ENCODE assay signal across 14 cellular contexts in the genomic region with DNA sequence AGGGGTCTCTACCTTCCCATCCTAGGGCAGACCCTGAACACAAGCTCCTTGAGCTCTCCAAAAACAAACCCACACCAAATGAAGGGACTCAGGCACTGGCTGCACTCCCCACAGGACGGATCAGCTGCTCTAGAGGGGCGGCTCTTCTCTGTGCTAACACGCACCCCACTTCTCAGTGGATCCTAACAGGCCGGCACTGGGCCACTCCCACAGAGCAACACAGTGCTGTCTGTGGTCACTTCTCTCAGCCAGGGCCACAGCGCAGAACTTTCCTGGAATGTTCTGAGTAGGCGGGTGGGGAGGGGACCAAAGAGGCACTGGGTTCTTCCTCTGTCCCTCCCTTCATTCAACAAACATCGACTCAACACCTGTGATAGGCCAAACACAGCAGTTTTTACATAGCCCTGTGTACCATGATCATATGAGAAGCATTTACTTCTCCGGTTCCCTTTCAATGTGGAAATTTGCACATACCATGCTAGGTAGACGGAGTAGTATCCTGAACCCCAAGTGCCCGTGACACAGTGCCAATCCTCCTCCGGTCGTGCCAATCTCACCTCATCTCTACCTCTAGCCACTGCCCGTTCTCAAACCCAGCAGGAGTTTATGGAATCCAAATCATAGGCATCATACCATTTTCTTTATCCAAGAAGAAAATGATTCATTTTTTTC.
DNase-seq lines count a peak whose midpoint lies in the region; ATAC-seq and TF ChIP-seq lines count a peak whose summit lies in the region.
"Had no signal": no experiment of that assay in that cellular context is flagged by ENCODE, and none has a peak within 500 bp of the region (broad histone marks: within the 10 kb centered on the region; RNA-seq: fewer than 3 reads in every experiment).

No MANE protein-coding gene starts in this region.

- H3K9ac ChIP-seq in stomach smooth muscle (ENCODE audit: low read length in 2 of 2): no peak overlapping the region

- peaks cover 49% of the 10 kb centered on the region for H3K36me3 Mint-ChIP-seq in CD4-positive, alpha-beta T cell (ENCODE audit: low read depth)
- H3K36me3 Mint-ChIP-seq in WTC11: peaks cover 78% of the 10 kb centered on the region
- peaks cover 0 to 23% (median 0%) of the 10 kb centered on the region in 3 donors for H3K36me3 Mint-ChIP-seq in naive thymus-derived CD8-positive, alpha-beta T cell

- no peaks in the 10 kb centered on the region for H3K27me3 ChIP-seq in CD4-positive, alpha-beta T cell (ENCODE audit: control insufficient read depth, insufficient read depth, low read length)
- H3K27me3 ChIP-seq in left lung (no peaks in the 10 kb centered on the region), stomach smooth muscle (ENCODE audit: control insufficient read depth in 1 of 2, insufficient read depth in 2 of 2, low read length in 2 of 2) (no peaks in the 10 kb centered on the region)
- H3K27me3 ChIP-seq: cardiac muscle cell had no signal

- no peak overlapping the region for H3K4me3 Mint-ChIP-seq in CD4-positive, alpha-beta T cell
- H3K4me3 Mint-ChIP-seq in WTC11: no peak overlapping the region
- H3K4me3 Mint-ChIP-seq in naive thymus-derived CD8-positive, alpha-beta T cell: no peak overlapping the region

- peak overlapping the region; percentile 60 for H3K27ac Mint-ChIP-seq in CD4-positive, alpha-beta T cell
- H3K27ac Mint-ChIP-seq in WTC11: peak overlapping the region; percentile 77
- peak overlapping the region in 2 of 10 donors; percentile 19 to 27 for H3K27ac Mint-ChIP-seq in naive thymus-derived CD8-positive, alpha-beta T cell

- DNase-seq in CD4-positive, alpha-beta T cell: no peak
- DNase-seq in WTC11 (ENCODE audit: low spot score) (no peak), left lung (peak in 1 of 2 donors; percentile 42), putamen (ENCODE audit: low spot score) (no peak), RKO (ENCODE audit: low spot score) (no peak)
- DNase-seq in naive thymus-derived CD8-positive, alpha-beta T cell: no peak
- DNase-seq: activated CD4-positive, alpha-beta T cell treated with anti-CD3 and anti-CD28 coated beads, Interleukin-2, amount 50 U/mL, for 48 hours; activated effector memory CD4-positive, alpha-beta T cell treated with anti-CD3 and anti-CD28 coated beads, Interleukin-2, amount 50 U/mL, for 16 hours; GDM1; NCI-H1417 treated with DMSO at 0.1 percent for 48 hours; NCI-H510A; occipital lobe had no signal

- no peak for TF ChIP-seq CTCF in CD4-positive, alpha-beta T cell (IDR thresholded peaks at IDR 0.05)
- no peak for TF ChIP-seq CTCF in WTC11 (IDR thresholded peaks at IDR 0.05)
- TF ChIP-seq CTCF in left lung (IDR thresholded peaks at IDR 0.05): no peak

- H3K36me3 ChIP-seq in left lung (peaks cover 0 to 64% of the 10 kb centered on the region in 2 donors), stomach smooth muscle (ENCODE audit: control insufficient read depth in 2 of 2, insufficient read depth in 2 of 2, low read length in 2 of 2) (peaks cover 25 to 27% of the 10 kb centered on the region in 2 donors)

- POLR2A ChIA-PET in CD4-positive, alpha-beta T cell (lab: Charles Lee): no interaction called here
- POLR2A ChIA-PET in WTC11 (lab: Charles Lee): interaction anchor here (1.0 kb wide), 1 partner anchor 101 kb away, joined by 3 read pairs; no protein-coding TSS in a partner anchor
- POLR2A ChIA-PET in naive thymus-derived CD8-positive, alpha-beta T cell (lab: Charles Lee): no interaction called here

- no peaks in the 10 kb centered on the region for H3K4me1 Mint-ChIP-seq in CD4-positive, alpha-beta T cell (ENCODE audit: low read depth)
- peaks cover 29% of the 10 kb centered on the region for H3K4me1 Mint-ChIP-seq in WTC11
- H3K4me1 Mint-ChIP-seq in naive thymus-derived CD8-positive, alpha-beta T cell: peaks cover 0 to 2% (median 0%) of the 10 kb centered on the region in 4 donors

- H3K27me3 Mint-ChIP-seq in CD4-positive, alpha-beta T cell: no peaks in the 10 kb centered on the region
- H3K27me3 Mint-ChIP-seq in WTC11 (ENCODE audit: low read depth): no peaks in the 10 kb centered on the region
- H3K27me3 Mint-ChIP-seq in naive thymus-derived CD8-positive, alpha-beta T cell: peaks cover 0 to 2% (median 0%) of the 10 kb centered on the region in 5 donors

- CTCF ChIA-PET in CD4-positive, alpha-beta T cell (lab: Charles Lee): interaction anchor here (1.8 kb wide), 1 partner anchor 24 kb away, joined by 4 read pairs; no protein-coding TSS in a partner anchor
- CTCF ChIA-PET in WTC11 (lab: Charles Lee): interaction anchor here (0.6 to 3.5 kb wide), 4 partner anchors 25 to 420 kb away, joined by 3 to 13 read pairs (median 6); no protein-coding TSS in a partner anchor

- intact Hi-C loops in CD4-positive, alpha-beta T cell (cut with DNase I, micrococcal nuclease): no loop called here
- intact Hi-C loops in left lung (cut with DNase I): loop anchor here in 1 of 2 donors (10.0 kb wide), 1 partner anchor 412 kb away; no protein-coding TSS in a partner anchor

- H3K4me1 ChIP-seq in left lung (no peaks in the 10 kb centered on the region), stomach smooth muscle (ENCODE audit: control insufficient read depth, insufficient read depth, low read length) (peaks cover 93% of the 10 kb centered on the region)

- H3K4me3 ChIP-seq in left lung (no peak overlapping the region), stomach smooth muscle (ENCODE audit: low read length in 2 of 2) (no peak overlapping the region)
- H3K4me3 ChIP-seq: cardiac muscle cell had no signal

- H3K9me3 ChIP-seq in CD4-positive, alpha-beta T cell (ENCODE audit: control insufficient read depth, low read length): no peaks in the 10 kb centered on the region
- H3K9me3 ChIP-seq in left lung: no peaks in the 10 kb centered on the region
- H3K9me3 ChIP-seq in stomach smooth muscle (ENCODE audit: control insufficient read depth in 2 of 2, low read length in 2 of 2): no peaks in the 10 kb centered on the region

- ATAC-seq in CD4-positive, alpha-beta T cell (ENCODE audit: poor library complexity): no peak
- ATAC-seq in WTC11: no peak
- ATAC-seq in left lung: peak; percentile 20
- no peak for ATAC-seq in naive thymus-derived CD8-positive, alpha-beta T cell

- no peak overlapping the region for H3K27ac ChIP-seq in CD4-positive, alpha-beta T cell (ENCODE audit: low read depth, low read length)
- H3K27ac ChIP-seq in left lung (no peak overlapping the region), stomach smooth muscle (ENCODE audit: low read length) (peak overlapping the region; percentile 81)
- H3K27ac ChIP-seq: cardiac muscle cell had no signal

- H3K9me3 Mint-ChIP-seq in CD4-positive, alpha-beta T cell: no peaks in the 10 kb centered on the region
- no peaks in the 10 kb centered on the region for H3K9me3 Mint-ChIP-seq in WTC11
- H3K9me3 Mint-ChIP-seq in naive thymus-derived CD8-positive, alpha-beta T cell: no peaks in the 10 kb centered on the region

TF ChIP-seq in WTC11, 78 proteins besides CTCF, POLR2A, EP300 and RAD21:
- TF ChIP-seq, protein P1, sequence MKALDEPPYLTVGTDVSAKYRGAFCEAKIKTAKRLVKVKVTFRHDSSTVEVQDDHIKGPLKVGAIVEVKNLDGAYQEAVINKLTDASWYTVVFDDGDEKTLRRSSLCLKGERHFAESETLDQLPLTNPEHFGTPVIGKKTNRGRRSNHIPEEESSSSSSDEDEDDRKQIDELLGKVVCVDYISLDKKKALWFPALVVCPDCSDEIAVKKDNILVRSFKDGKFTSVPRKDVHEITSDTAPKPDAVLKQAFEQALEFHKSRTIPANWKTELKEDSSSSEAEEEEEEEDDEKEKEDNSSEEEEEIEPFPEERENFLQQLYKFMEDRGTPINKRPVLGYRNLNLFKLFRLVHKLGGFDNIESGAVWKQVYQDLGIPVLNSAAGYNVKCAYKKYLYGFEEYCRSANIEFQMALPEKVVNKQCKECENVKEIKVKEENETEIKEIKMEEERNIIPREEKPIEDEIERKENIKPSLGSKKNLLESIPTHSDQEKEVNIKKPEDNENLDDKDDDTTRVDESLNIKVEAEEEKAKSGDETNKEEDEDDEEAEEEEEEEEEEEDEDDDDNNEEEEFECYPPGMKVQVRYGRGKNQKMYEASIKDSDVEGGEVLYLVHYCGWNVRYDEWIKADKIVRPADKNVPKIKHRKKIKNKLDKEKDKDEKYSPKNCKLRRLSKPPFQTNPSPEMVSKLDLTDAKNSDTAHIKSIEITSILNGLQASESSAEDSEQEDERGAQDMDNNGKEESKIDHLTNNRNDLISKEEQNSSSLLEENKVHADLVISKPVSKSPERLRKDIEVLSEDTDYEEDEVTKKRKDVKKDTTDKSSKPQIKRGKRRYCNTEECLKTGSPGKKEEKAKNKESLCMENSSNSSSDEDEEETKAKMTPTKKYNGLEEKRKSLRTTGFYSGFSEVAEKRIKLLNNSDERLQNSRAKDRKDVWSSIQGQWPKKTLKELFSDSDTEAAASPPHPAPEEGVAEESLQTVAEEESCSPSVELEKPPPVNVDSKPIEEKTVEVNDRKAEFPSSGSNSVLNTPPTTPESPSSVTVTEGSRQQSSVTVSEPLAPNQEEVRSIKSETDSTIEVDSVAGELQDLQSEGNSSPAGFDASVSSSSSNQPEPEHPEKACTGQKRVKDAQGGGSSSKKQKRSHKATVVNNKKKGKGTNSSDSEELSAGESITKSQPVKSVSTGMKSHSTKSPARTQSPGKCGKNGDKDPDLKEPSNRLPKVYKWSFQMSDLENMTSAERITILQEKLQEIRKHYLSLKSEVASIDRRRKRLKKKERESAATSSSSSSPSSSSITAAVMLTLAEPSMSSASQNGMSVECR (CRISPR knock-in tag; IDR thresholded peaks at IDR 0.05; ENCODE audit: borderline replicate concordance): no peak
- TF ChIP-seq GTF2I (CRISPR knock-in tag; conservative IDR thresholded peaks at IDR 0.05) (no peak), NFATC4 (CRISPR knock-in tag; IDR thresholded peaks at IDR 0.05) (no peak), GRHL2 (CRISPR knock-in tag; IDR thresholded peaks at IDR 0.05; ENCODE audit: insufficient replicate concordance, severe bottlenecking) (no peak), ESRRA (CRISPR knock-in tag; IDR thresholded peaks at IDR 0.05; ENCODE audit: borderline replicate concordance) (no peak), TP53 (CRISPR knock-in tag; IDR thresholded peaks at IDR 0.05) (no peak), NR2C2 (CRISPR knock-in tag; IDR thresholded peaks at IDR 0.05) (no peak), JAZF1 (CRISPR knock-in tag; IDR thresholded peaks at IDR 0.05) (no peak), TEAD4 (CRISPR knock-in tag; IDR thresholded peaks at IDR 0.05) (no peak)
- TF ChIP-seq, protein P2, sequence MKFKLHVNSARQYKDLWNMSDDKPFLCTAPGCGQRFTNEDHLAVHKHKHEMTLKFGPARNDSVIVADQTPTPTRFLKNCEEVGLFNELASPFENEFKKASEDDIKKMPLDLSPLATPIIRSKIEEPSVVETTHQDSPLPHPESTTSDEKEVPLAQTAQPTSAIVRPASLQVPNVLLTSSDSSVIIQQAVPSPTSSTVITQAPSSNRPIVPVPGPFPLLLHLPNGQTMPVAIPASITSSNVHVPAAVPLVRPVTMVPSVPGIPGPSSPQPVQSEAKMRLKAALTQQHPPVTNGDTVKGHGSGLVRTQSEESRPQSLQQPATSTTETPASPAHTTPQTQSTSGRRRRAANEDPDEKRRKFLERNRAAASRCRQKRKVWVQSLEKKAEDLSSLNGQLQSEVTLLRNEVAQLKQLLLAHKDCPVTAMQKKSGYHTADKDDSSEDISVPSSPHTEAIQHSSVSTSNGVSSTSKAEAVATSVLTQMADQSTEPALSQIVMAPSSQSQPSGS (CRISPR knock-in tag; IDR thresholded peaks at IDR 0.05; ENCODE audit: borderline replicate concordance, low read depth): no peak
